In genomic region chr3:51390600-51391074, GRCh38 we compare ENCODE assay signal across 8 cellular contexts. TPM values are rescaled to one million over a fixed set of nuclear protein-coding genes. Genes with fewer than 3 reads are reported as not detected.
DNase-seq lines count a peak whose midpoint lies in the region; ATAC-seq, FAIRE-seq and TF ChIP-seq lines count a peak whose summit lies in the region.

No MANE protein-coding gene starts in this region.

- H3K4me3 Mint-ChIP-seq in CD4-positive, alpha-beta T cell: peak overlapping the region; percentile 85

- H2AFZ ChIP-seq in K562 (ENCODE audit: low read depth, low read length): peak overlapping the region; percentile 84

- CTCF ChIA-PET in CD4-positive, alpha-beta T cell (lab: Charles Lee): interaction anchor here (2.0 to 2.4 kb wide), 2 partner anchors 44 to 109 kb away, joined by 12 to 17 read pairs; partner anchors contain the start of gene DCAF1
- CTCF ChIA-PET in K562 (lab: Yijun Ruan, JAX; ENCODE audit: low intra/inter-chr PET ratio): no interaction called here

- no peak for TF ChIP-seq EP300 in K562 (IDR thresholded peaks at IDR 0.05; ENCODE audit: low read length)

- H3K9ac ChIP-seq in K562 (ENCODE audit: insufficient read depth in 1 of 2, low read depth in 2 of 2, low read length in 2 of 2): peak overlapping the region; percentile 70 to 90

- ATAC-seq in CD4-positive, alpha-beta T cell (ENCODE audit: poor library complexity): no peak
- ATAC-seq in HG03060 (IDR thresholded peaks at IDR 0.05; ENCODE audit: low read depth, unreplicated experiment): peak; percentile 2
- peak; percentile 6 for ATAC-seq in K562
- peak; percentile 0 for ATAC-seq in mucosa of descending colon
- no peak for ATAC-seq in GM18519 (IDR thresholded peaks at IDR 0.05; ENCODE audit: low FRiP score, unreplicated experiment)

- no peak for DNase-seq in CD4-positive, alpha-beta T cell
- no peak for DNase-seq in K562 (ENCODE audit: extremely low read depth in 1 of 4, low spot score in 3 of 4)
- DNase-seq in mucosa of descending colon: no peak
- DNase-seq in cerebellar cortex (ENCODE audit: low spot score): no peak
- no peak for DNase-seq in NCI-H526 (lab: John Stamatoyannopoulos, UW)
- DNase-seq in RKO (ENCODE audit: low spot score): no peak

- H3K4me3 ChIP-seq in K562 (peak overlapping the region; percentile 24), mucosa of descending colon (peak overlapping the region; percentile 57)

- TF ChIP-seq RAD21 in K562 (CRISPR knock-in tag; conservative IDR thresholded peaks at IDR 0.05 in 1 of 2, IDR thresholded peaks at IDR 0.05 in 1 of 2): no peak; a peak in 1 of 4 replicates

- peak overlapping the region; percentile 91 for H3K27ac Mint-ChIP-seq in CD4-positive, alpha-beta T cell

- H3K36me3 ChIP-seq in K562 (ENCODE audit: control insufficient read depth, insufficient read depth, low read length) (peaks cover 73% of the 10 kb centered on the region), mucosa of descending colon (ENCODE audit: low read depth) (no peaks in the 10 kb centered on the region)

- H3K79me2 ChIP-seq in K562 (ENCODE audit: control insufficient read depth, insufficient read depth, low read length): peaks cover 65% of the 10 kb centered on the region

- in situ Hi-C loops in K562 (cut with MboI): no loop called here

- BruUV-seq in K562 (replicated peaks; lab: Mats Ljungman, UMichigan): no TSS peak

- peaks cover 32 to 38% of the 10 kb centered on the region in 2 experiments for H3K4me1 ChIP-seq in K562 (replicated peaks in 1 of 2; ENCODE audit: control insufficient read depth in 2 of 2, insufficient read depth in 2 of 2, low read length in 2 of 2)
- H3K4me1 ChIP-seq in mucosa of descending colon (ENCODE audit: low read depth): peaks cover 70% of the 10 kb centered on the region

- peaks cover 72% of the 10 kb centered on the region for H3K4me1 Mint-ChIP-seq in CD4-positive, alpha-beta T cell (ENCODE audit: low read depth)

- intact Hi-C loops in CD4-positive, alpha-beta T cell (cut with DNase I, micrococcal nuclease): loop anchor here (1.0 to 10.0 kb wide), 7 partner anchors 44 to 1038 kb away; partner anchors contain the start of genes CYB561D2 (in 1 of the 2), NPRL2 (in 1 of the 2), POC1A (in 1 of the 2) and RAD54L2 (in 1 of the 2)
- intact Hi-C loops in K562 (cut with micrococcal nuclease) (loop anchor here (1.0 kb wide), 1 partner anchor 109 kb away; no protein-coding TSS in a partner anchor), mucosa of descending colon (cut with DNase I, micrococcal nuclease) (no loop called here)

- H3K36me3 Mint-ChIP-seq in CD4-positive, alpha-beta T cell (ENCODE audit: low read depth): peaks cover 69% of the 10 kb centered on the region

- 40% methylated on average over 14 of the region's 23 CpGs for WGBS in K562 (ENCODE audit: insufficient coverage, low coverage, missing lambda C conversion rate)

- FAIRE-seq in K562 (lab: Jason Lieb, UNC): peak; percentile 82

- peak; percentile 86 for TF ChIP-seq CTCF in CD4-positive, alpha-beta T cell (IDR thresholded peaks at IDR 0.05)
- TF ChIP-seq CTCF in K562 (IDR thresholded peaks at IDR 0.05 in 2 of 3, conservative IDR thresholded peaks at IDR 0.05 in 1 of 3; ENCODE audit: insufficient read depth in 2 of 3, low read depth in 1 of 3, low read length in 3 of 3) (peak in 1 of 3 experiments; percentile 71; a peak in 1 of 6 replicates), mucosa of descending colon (IDR thresholded peaks at IDR 0.05) (no peak)

- H3K9me1 ChIP-seq in K562 (ENCODE audit: control insufficient read depth, insufficient read depth, low read length): peaks cover 23% of the 10 kb centered on the region

- POLR2A ChIA-PET in CD4-positive, alpha-beta T cell (lab: Charles Lee): interaction anchor here (1.1 to 2.1 kb wide), 4 partner anchors 110 to 821 kb away, joined by 3 to 10 read pairs (median 6); partner anchors contain the start of genes DCAF1, HEMK1 and MAPKAPK3
- POLR2A ChIA-PET in K562 (lab: Yijun Ruan, JAX): interaction anchor here (0.8 kb wide), 1 partner anchor 51 kb away, joined by 4 read pairs; no protein-coding TSS in a partner anchor

- no peaks in the 10 kb centered on the region for H3K27me3 ChIP-seq in CD4-positive, alpha-beta T cell (ENCODE audit: control insufficient read depth, insufficient read depth, low read length)
- H3K27me3 ChIP-seq in K562 (ENCODE audit: control insufficient read depth in 2 of 2, insufficient read depth in 2 of 2, low read length in 2 of 2): no peaks in the 10 kb centered on the region

- H3K9me3 ChIP-seq in CD4-positive, alpha-beta T cell (ENCODE audit: control insufficient read depth, low read length): no peaks in the 10 kb centered on the region
- no peaks in the 10 kb centered on the region for H3K9me3 ChIP-seq in K562 (replicated peaks; ENCODE audit: control insufficient read depth, insufficient read depth, low read depth, low read length)
- no peaks in the 10 kb centered on the region for H3K9me3 ChIP-seq in mucosa of descending colon

- TF ChIP-seq POLR2A in K562 (conservative IDR thresholded peaks at IDR 0.05): no peak

- H3K27me3 Mint-ChIP-seq in CD4-positive, alpha-beta T cell: no peaks in the 10 kb centered on the region

- peaks cover 27% of the 10 kb centered on the region; the same call in 1 of the 2 replicates for H4K20me1 ChIP-seq in K562 (replicated peaks; ENCODE audit: control insufficient read depth, insufficient read depth, low read length)

- no peaks in the 10 kb centered on the region for H3K9me3 Mint-ChIP-seq in CD4-positive, alpha-beta T cell

- H3K4me2 ChIP-seq in K562 (ENCODE audit: insufficient read depth, low read length): peak overlapping the region; percentile 78

- H3K27ac ChIP-seq in CD4-positive, alpha-beta T cell (ENCODE audit: low read depth, low read length): peak overlapping the region; percentile 65
- peak overlapping the region; percentile 66; the same call in 2 of the 3 replicates for H3K27ac ChIP-seq in K562 (ENCODE audit: extremely low read depth, low read depth, low read length)

TF ChIP-seq in K562, 482 proteins besides CTCF, POLR2A, EP300 and RAD21 (continues in another document):
- TF ChIP-seq NCOA6 (IDR thresholded peaks at IDR 0.05): no peak
- no peak for TF ChIP-seq CHD4 (IDR thresholded peaks at IDR 0.05; ENCODE audit: insufficient read depth, insufficient replicate concordance, low read depth, low read length, poor library complexity, severe bottlenecking)
- peak; percentile 20 to 50; a peak in 2 of 4 replicates for TF ChIP-seq NRF1 (conservative IDR thresholded peaks at IDR 0.05 in 1 of 2, IDR thresholded peaks at IDR 0.05 in 1 of 2)
- TF ChIP-seq ZNF133 (CRISPR knock-in tag; IDR thresholded peaks at IDR 0.05): no peak

RNA-seq across cellular contexts. Expression of gene RBM15B, which starts 0.4 kb away (rescaled TPM):
- 10 to 100 TPM; 29.1 to 29.2 TPM for total RNA-seq in CD4-positive, alpha-beta T cell
- 7.2 and 16.3 TPM in 2 replicates for total RNA-seq in K562 (2011; cell fraction: chromatin; rRNA removed; ENCODE audit: low replicate concordance)
- 13.6 and 16.7 TPM in 2 replicates for total RNA-seq in K562 (2011; cell fraction: nucleolus; rRNA removed)
- total RNA-seq in K562 (2011; cell fraction: nucleoplasm; rRNA removed): 11.9 and 13.1 TPM in 2 replicates
- total RNA-seq in K562 (2014; rRNA removed) (14.6 and 19.4 TPM in 2 replicates), K562 (2014; rRNA removed; fragmentation: Illumina TruSeq; extraction: Trizol) (8.1 and 8.8 TPM in 2 replicates), K562 (2015; rRNA removed; fragmentation: Illumina TruSeq; extraction: Trizol) (13.4 and 13.9 TPM in 2 replicates), K562 (2021) (20.7 and 21.0 TPM in 2 replicates), mucosa of descending colon (10 to 100 TPM; 28.5 to 35.0 (median 28.8) TPM)
- polyA plus RNA-seq in K562 (2011; rRNA removed) (4.7 and 6.8 TPM in 2 replicates), K562 (2014; fragmentation: Illumina TruSeq; extraction: Trizol) (13.6 and 13.7 TPM in 2 replicates), K562 (2014; fragmentation: Nextera tagmentation; extraction: Ambion mirVana) (1 to 10 TPM; 1.8 to 1.9 TPM), K562 (2014; rRNA removed) (10.5 and 12.2 TPM in 2 replicates)
- 6.4 and 10.4 TPM in 2 replicates for polyA plus RNA-seq in K562 (2011; cell fraction: cytosol; rRNA removed)
- polyA plus RNA-seq in K562 (2011; cell fraction: nucleus; rRNA removed): 4.3 and 6.1 TPM in 2 replicates
- polyA plus RNA-seq in K562 (2012): 10.9 and 12.3 TPM in 2 replicates
- 7.6 and 11.9 TPM in 2 replicates for polyA minus RNA-seq in K562 (2011; rRNA and poly(A)+ RNA removed)
- polyA minus RNA-seq in K562 (2011; cell fraction: cytosol; rRNA and poly(A)+ RNA removed): 8.6 and 9.6 TPM in 2 replicates
- polyA minus RNA-seq in K562 (2011; cell fraction: nucleus; rRNA and poly(A)+ RNA removed): 10.5 and 13.3 TPM in 2 replicates

RNA-seq across cellular contexts. Expression of gene MANF, which starts 5.5 kb away (rescaled TPM):
- 10 to 100 TPM; 26.4 to 30.2 TPM for total RNA-seq in CD4-positive, alpha-beta T cell
- total RNA-seq in K562 (2011; cell fraction: chromatin; rRNA removed; ENCODE audit: low replicate concordance): 46.5 and 57.2 TPM in 2 replicates
- 51.5 and 54.2 TPM in 2 replicates for total RNA-seq in K562 (2011; cell fraction: nucleolus; rRNA removed)
- 62.5 and 67.3 TPM in 2 replicates for total RNA-seq in K562 (2011; cell fraction: nucleoplasm; rRNA removed)
- total RNA-seq in K562 (2014; rRNA removed) (41.7 and 58.5 TPM in 2 replicates), K562 (2014; rRNA removed; fragmentation: Illumina TruSeq; extraction: Trizol) (44.9 and 50.8 TPM in 2 replicates), K562 (2015; rRNA removed; fragmentation: Illumina TruSeq; extraction: Trizol) (41.1 and 42.3 TPM in 2 replicates), K562 (2021) (39.3 and 49.9 TPM in 2 replicates), mucosa of descending colon (10 to 100 TPM; 35.4 to 91.1 (median 47.2) TPM)
- polyA plus RNA-seq in K562 (2011; rRNA removed) (44.2 and 47.7 TPM in 2 replicates), K562 (2014; fragmentation: Illumina TruSeq; extraction: Trizol) (51.3 and 52.7 TPM in 2 replicates), K562 (2014; fragmentation: Nextera tagmentation; extraction: Ambion mirVana) (1 to 10 TPM; 6.5 to 7.1 TPM), K562 (2014; rRNA removed) (46.7 and 53.5 TPM in 2 replicates)
- 14.5 and 32.1 TPM in 2 replicates for polyA plus RNA-seq in K562 (2011; cell fraction: cytosol; rRNA removed)
- 8.8 and 18.7 TPM in 2 replicates for polyA plus RNA-seq in K562 (2011; cell fraction: nucleus; rRNA removed)
- 48.2 and 67.8 TPM in 2 replicates for polyA plus RNA-seq in K562 (2012)
- 24.2 and 33.3 TPM in 2 replicates for polyA minus RNA-seq in K562 (2011; rRNA and poly(A)+ RNA removed)
- 9.8 and 17.6 TPM in 2 replicates for polyA minus RNA-seq in K562 (2011; cell fraction: cytosol; rRNA and poly(A)+ RNA removed)
- 4.2 and 10.3 TPM in 2 replicates for polyA minus RNA-seq in K562 (2011; cell fraction: nucleus; rRNA and poly(A)+ RNA removed)

Comparison
In these comparisons a context has a peak if more than half of its experiments do, and no peak if none do; other contexts are left out.
1. ATAC-seq: peak in HG03060 (single experiment), K562 (single experiment) and mucosa of descending colon (single experiment); none in CD4-positive, alpha-beta T cell (single experiment) and GM18519 (single experiment).
2. intact Hi-C loops: an anchor here in CD4-positive, alpha-beta T cell (1.0 to 10.0 kb wide) and K562 (1.0 kb wide); none called in mucosa of descending colon.